ENCODE assay signal across 1 cellular context in the genomic region with DNA sequence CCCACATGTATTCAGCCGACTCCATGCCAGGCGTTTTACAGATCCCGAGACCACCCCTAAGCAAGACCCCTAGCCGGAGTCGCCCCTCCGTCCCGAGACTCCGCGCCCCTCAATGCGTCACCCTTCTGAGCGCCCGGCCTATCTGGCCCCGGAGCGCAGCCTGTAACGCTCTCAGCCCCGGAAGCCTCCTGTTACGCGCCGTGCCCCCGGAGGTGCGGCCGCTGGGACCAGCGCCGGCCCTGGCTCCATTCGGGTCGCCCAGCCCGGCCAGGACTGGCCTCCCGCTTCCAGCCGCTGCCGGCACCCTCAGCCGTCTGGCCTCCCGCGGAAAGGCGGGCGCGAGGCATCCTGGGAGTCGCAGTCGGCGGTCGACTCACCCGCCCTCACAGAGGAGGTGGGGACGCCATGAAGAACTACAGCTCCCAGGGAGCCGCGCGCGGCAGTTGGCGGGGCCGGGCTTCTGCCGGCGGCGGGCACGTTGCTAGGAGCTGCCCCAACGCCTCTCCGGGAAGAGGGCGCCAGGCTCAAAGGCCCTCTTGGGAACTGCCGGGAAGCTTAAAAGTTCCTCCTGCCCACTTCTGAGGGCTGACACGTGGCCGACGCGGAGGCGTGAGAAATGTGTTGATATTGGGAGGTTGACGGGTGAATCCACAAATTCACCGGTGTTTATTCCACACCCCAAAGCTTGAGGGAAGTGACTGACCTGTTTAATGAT.
TF ChIP-seq lines count a peak whose summit lies in the region.

A gene with protein sequence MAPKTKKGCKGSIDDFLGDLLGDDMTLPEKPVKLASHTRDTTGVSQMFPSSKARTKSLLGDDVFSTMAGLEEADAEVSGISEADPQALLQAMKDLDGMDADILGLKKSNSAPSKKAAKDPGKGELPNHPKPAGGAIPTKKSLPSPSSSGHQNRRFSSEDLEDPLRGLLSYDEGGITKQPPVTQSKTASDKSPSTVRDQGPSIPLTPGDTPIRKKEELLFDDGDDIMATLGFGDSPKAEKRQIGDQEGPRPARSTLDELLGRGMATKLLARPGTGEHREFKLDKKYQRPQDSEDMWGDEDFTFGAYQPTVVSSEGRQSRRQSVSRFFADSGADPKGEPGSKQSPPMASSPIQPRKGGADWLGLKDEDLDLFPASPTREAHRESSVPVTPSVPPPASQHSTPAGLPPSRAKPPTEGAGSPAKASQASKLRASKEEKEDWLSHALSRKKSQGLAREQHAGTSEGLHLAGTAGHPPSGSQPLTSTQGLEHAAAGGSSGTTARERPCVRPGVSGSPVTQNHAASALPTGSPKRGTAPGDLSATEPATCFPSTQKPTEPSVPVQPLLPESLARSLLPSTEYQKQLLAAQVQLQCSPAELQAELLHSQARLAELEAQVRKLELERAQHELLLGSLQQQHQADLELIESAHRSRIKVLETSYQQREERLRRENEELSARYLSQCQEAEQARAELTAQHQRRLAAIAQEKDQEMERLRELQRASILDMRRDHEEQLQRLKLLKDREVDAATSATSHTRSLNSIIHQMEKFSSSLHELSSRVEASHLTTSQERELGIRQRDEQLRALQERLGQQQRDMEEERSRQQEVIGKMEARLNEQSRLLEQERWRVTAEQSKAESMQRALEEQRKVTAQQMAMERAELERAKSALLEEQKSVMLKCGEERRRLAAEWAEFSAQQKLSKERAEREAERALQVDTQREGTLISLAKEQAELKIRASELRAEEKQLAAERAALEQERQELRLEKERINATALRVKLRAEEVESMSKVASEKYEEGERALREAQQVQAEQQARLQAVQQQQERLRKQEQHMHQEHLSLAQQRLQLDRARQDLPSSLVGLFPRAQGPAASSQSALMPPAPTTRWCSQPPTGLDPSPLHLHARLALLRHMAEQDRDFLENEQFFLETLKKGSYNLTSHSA (minus strand): TSS at position 316 of the 715 bp plus-strand sequence. CDS start 2,893 bp downstream, outside the sequence.

TF ChIP-seq in K562, 482 proteins besides CTCF, POLR2A, EP300 and RAD21 (continues in another document):
- TF ChIP-seq, protein P1, sequence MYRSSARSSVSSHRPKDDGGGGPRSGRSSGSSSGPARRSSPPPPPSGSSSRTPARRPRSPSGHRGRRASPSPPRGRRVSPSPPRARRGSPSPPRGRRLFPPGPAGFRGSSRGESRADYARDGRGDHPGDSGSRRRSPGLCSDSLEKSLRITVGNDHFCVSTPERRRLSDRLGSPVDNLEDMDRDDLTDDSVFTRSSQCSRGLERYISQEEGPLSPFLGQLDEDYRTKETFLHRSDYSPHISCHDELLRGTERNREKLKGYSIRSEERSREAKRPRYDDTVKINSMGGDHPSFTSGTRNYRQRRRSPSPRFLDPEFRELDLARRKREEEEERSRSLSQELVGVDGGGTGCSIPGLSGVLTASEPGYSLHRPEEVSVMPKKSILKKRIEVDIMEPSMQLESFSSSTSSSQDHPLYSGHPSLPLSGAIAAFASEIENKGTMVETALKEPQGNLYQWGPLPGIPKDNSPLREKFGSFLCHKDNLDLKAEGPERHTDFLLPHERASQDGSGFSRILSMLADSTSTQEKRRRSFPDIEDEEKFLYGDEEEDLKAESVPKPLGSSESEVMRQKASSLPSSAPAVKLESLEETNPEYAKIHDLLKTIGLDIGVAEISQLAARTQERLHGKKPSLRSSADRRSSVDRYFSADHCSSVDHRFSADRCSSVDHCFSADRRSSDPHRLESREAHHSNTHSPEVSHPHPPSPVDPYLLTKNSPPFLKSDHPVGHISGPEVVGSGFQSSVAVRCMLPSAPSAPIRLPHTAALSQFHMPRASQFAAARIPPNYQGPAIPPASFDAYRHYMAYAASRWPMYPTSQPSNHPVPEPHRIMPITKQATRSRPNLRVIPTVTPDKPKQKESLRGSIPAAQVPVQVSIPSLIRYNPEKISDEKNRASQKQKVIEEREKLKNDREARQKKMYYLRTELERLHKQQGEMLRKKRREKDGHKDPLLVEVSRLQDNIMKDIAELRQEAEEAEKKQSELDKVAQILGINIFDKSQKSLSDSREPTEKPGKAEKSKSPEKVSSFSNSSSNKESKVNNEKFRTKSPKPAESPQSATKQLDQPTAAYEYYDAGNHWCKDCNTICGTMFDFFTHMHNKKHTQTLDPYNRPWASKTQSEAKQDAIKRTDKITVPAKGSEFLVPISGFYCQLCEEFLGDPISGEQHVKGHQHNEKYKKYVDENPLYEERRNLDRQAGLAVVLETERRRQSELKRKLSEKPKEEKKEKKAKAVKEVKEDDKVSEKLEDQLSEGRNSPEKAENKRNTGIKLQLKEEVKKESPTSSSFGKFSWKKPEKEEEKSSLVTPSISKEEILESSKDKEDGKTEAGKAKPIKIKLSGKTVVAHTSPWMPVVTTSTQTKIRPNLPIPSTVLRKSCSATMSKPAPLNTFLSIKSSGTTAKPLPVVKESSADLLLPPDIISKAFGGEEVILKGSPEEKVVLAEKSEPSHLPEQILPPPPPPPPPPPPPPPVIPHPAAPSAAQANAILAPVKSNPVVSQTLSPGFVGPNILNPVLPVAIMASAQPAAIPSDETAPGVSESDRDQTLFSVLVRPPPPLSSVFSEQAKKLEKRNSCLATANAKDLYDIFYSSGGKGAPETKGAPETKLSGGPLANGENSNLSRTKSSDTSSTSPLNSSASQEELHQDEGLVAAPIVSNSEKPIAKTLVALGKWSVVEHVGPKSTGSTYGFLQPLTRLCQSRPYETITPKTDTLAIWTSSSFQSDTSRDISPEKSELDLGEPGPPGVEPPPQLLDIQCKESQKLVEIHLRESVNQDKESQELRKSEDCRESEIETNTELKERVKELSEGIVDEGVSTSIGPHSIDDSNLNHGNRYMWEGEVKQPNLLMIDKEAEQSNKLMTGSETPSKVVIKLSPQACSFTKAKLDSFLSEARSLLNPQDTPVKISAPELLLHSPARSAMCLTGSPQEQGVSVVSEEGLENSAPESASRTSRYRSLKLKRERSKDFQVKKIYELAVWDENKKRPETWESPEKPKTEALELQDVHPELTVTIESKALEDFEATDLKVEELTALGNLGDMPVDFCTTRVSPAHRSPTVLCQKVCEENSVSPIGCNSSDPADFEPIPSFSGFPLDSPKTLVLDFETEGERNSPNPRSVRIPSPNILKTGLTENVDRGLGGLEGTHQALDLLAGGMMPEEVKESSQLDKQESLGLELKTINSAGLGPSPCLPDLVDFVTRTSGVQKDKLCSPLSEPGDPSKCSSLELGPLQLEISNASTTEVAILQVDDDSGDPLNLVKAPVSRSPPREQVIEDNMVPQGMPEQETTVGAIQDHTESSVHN (IDR thresholded peaks at IDR 0.05; ENCODE audit: borderline replicate concordance in 1 of 2, low read depth in 1 of 2), result no peak
- TF ChIP-seq, protein P2, sequence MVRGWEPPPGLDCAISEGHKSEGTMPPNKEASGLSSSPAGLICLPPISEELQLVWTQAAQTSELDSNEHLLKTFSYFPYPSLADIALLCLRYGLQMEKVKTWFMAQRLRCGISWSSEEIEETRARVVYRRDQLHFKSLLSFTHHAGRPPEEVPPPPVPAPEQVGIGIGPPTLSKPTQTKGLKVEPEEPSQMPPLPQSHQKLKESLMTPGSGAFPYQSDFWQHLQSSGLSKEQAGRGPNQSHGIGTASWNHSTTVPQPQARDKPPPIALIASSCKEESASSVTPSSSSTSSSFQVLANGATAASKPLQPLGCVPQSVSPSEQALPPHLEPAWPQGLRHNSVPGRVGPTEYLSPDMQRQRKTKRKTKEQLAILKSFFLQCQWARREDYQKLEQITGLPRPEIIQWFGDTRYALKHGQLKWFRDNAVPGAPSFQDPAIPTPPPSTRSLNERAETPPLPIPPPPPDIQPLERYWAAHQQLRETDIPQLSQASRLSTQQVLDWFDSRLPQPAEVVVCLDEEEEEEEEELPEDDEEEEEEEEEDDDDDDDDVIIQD (CRISPR knock-in tag; IDR thresholded peaks at IDR 0.05), result no peak
- peak; percentile 75 for TF ChIP-seq MYC (IDR thresholded peaks at IDR 0.05; ENCODE audit: low read depth, low read length)
- TF ChIP-seq MYC (CRISPR knock-in tag; IDR thresholded peaks at IDR 0.05; ENCODE audit: borderline replicate concordance, low read depth), result no peak
- TF ChIP-seq, protein P3, sequence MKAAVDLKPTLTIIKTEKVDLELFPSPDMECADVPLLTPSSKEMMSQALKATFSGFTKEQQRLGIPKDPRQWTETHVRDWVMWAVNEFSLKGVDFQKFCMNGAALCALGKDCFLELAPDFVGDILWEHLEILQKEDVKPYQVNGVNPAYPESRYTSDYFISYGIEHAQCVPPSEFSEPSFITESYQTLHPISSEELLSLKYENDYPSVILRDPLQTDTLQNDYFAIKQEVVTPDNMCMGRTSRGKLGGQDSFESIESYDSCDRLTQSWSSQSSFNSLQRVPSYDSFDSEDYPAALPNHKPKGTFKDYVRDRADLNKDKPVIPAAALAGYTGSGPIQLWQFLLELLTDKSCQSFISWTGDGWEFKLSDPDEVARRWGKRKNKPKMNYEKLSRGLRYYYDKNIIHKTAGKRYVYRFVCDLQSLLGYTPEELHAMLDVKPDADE (conservative IDR thresholded peaks at IDR 0.05; ENCODE audit: control insufficient read depth, low read depth, low read length), result peak; percentile 94
- no peak for TF ChIP-seq ZNF445 (CRISPR knock-in tag; IDR thresholded peaks at IDR 0.05; ENCODE audit: low read depth)
- TF ChIP-seq ZNF589 (CRISPR knock-in tag; IDR thresholded peaks at IDR 0.05; ENCODE audit: low read depth), result no peak
- no peak for TF ChIP-seq NCOA1 (IDR thresholded peaks at IDR 0.05; ENCODE audit: low read depth)
- TF ChIP-seq TCF3 (CRISPR knock-in tag; IDR thresholded peaks at IDR 0.05), result peak; percentile 20; the same call in 1 of the 2 replicates
- TF ChIP-seq HCFC1 (IDR thresholded peaks at IDR 0.05; ENCODE audit: low read depth, low read length), result peak; percentile 97
- TF ChIP-seq ZNF780A (CRISPR knock-in tag; IDR thresholded peaks at IDR 0.05), result no peak
- TF ChIP-seq RHOXF2B (CRISPR knock-in tag; conservative IDR thresholded peaks at IDR 0.05), result no peak
- TF ChIP-seq POU5F1 (IDR thresholded peaks at IDR 0.05; ENCODE audit: borderline replicate concordance, low read depth, low read length, partially characterized antibody), result no peak
- TF ChIP-seq RB1 (IDR thresholded peaks at IDR 0.05; ENCODE audit: low read depth), result peak; percentile 97
- TF ChIP-seq, protein P4, sequence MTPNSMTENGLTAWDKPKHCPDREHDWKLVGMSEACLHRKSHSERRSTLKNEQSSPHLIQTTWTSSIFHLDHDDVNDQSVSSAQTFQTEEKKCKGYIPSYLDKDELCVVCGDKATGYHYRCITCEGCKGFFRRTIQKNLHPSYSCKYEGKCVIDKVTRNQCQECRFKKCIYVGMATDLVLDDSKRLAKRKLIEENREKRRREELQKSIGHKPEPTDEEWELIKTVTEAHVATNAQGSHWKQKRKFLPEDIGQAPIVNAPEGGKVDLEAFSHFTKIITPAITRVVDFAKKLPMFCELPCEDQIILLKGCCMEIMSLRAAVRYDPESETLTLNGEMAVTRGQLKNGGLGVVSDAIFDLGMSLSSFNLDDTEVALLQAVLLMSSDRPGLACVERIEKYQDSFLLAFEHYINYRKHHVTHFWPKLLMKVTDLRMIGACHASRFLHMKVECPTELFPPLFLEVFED (CRISPR knock-in tag; conservative IDR thresholded peaks at IDR 0.05), result 0 out of 2 replicates have a peak, but pooled peaks have one; percentile 7
- TF ChIP-seq ZFX (CRISPR knock-in tag; IDR thresholded peaks at IDR 0.05), result peak; percentile 99
- TF ChIP-seq ZNF124 (CRISPR knock-in tag; IDR thresholded peaks at IDR 0.05), result no peak
- TF ChIP-seq, protein P5, sequence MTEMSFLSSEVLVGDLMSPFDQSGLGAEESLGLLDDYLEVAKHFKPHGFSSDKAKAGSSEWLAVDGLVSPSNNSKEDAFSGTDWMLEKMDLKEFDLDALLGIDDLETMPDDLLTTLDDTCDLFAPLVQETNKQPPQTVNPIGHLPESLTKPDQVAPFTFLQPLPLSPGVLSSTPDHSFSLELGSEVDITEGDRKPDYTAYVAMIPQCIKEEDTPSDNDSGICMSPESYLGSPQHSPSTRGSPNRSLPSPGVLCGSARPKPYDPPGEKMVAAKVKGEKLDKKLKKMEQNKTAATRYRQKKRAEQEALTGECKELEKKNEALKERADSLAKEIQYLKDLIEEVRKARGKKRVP (CRISPR knock-in tag; IDR thresholded peaks at IDR 0.05), result no peak
- TF ChIP-seq ZNF79 (CRISPR knock-in tag; IDR thresholded peaks at IDR 0.05; ENCODE audit: low read depth), result no peak
- TF ChIP-seq ZNF766 (CRISPR knock-in tag; conservative IDR thresholded peaks at IDR 0.05), result no peak
- TF ChIP-seq WHSC1 (IDR thresholded peaks at IDR 0.05; ENCODE audit: low read length), result no peak
- TF ChIP-seq JUN (IDR thresholded peaks at IDR 0.05; ENCODE audit: borderline replicate concordance, low read depth, low read length), result peak; percentile 64; the same call in 1 of the 2 replicates
- no peak for TF ChIP-seq JUN (CRISPR knock-in tag; IDR thresholded peaks at IDR 0.05; ENCODE audit: borderline replicate concordance)
- TF ChIP-seq CHD1 (IDR thresholded peaks at IDR 0.05; ENCODE audit: low read length), result no peak
- TF ChIP-seq SMARCA4 (IDR thresholded peaks at IDR 0.05), result no peak
- peak; percentile 99 for TF ChIP-seq PHF8 (IDR thresholded peaks at IDR 0.05; ENCODE audit: borderline replicate concordance, low read length)
- no peak for TF ChIP-seq ZNF217 (CRISPR knock-in tag; IDR thresholded peaks at IDR 0.05)
- TF ChIP-seq EZH2 (IDR thresholded peaks at IDR 0.05; ENCODE audit: borderline replicate concordance, low read depth, low read length), result no peak
- TF ChIP-seq BCL6 (CRISPR knock-in tag; IDR thresholded peaks at IDR 0.05), result no peak
- TF ChIP-seq, protein P6, sequence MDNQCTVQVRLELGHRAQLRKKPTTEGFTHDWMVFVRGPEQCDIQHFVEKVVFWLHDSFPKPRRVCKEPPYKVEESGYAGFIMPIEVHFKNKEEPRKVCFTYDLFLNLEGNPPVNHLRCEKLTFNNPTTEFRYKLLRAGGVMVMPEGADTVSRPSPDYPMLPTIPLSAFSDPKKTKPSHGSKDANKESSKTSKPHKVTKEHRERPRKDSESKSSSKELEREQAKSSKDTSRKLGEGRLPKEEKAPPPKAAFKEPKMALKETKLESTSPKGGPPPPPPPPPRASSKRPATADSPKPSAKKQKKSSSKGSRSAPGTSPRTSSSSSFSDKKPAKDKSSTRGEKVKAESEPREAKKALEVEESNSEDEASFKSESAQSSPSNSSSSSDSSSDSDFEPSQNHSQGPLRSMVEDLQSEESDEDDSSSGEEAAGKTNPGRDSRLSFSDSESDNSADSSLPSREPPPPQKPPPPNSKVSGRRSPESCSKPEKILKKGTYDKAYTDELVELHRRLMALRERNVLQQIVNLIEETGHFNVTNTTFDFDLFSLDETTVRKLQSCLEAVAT (IDR thresholded peaks at IDR 0.05), result no peak
- TF ChIP-seq ZNF444 (CRISPR knock-in tag; IDR thresholded peaks at IDR 0.05), result no peak
- peak; percentile 96 for TF ChIP-seq KDM5B (IDR thresholded peaks at IDR 0.05; ENCODE audit: insufficient replicate concordance, low read depth, low read length)
- no peak for TF ChIP-seq RFX5 (IDR thresholded peaks at IDR 0.05; ENCODE audit: low read depth, low read length)
- peak; percentile 86 for TF ChIP-seq CBFB (CRISPR knock-in tag; IDR thresholded peaks at IDR 0.05)
- TF ChIP-seq ZNF584 (CRISPR knock-in tag; IDR thresholded peaks at IDR 0.05; ENCODE audit: low read depth), result no peak
- TF ChIP-seq, protein P7, sequence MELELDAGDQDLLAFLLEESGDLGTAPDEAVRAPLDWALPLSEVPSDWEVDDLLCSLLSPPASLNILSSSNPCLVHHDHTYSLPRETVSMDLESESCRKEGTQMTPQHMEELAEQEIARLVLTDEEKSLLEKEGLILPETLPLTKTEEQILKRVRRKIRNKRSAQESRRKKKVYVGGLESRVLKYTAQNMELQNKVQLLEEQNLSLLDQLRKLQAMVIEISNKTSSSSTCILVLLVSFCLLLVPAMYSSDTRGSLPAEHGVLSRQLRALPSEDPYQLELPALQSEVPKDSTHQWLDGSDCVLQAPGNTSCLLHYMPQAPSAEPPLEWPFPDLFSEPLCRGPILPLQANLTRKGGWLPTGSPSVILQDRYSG (tag; conservative IDR thresholded peaks at IDR 0.05; ENCODE audit: low read depth), result no peak
- TF ChIP-seq TRIM28 (IDR thresholded peaks at IDR 0.05), result no peak
- TF ChIP-seq ZNF436 (CRISPR knock-in tag; IDR thresholded peaks at IDR 0.05), result 0 out of 2 replicates have a peak, but pooled peaks have one; percentile 41
- TF ChIP-seq ELF1 (tag; IDR thresholded peaks at IDR 0.05), result 0 out of 2 replicates have a peak, but pooled peaks have one; percentile 21
- no peak for TF ChIP-seq MAFK (IDR thresholded peaks at IDR 0.05; ENCODE audit: low read length)
